In the genomic region with DNA sequence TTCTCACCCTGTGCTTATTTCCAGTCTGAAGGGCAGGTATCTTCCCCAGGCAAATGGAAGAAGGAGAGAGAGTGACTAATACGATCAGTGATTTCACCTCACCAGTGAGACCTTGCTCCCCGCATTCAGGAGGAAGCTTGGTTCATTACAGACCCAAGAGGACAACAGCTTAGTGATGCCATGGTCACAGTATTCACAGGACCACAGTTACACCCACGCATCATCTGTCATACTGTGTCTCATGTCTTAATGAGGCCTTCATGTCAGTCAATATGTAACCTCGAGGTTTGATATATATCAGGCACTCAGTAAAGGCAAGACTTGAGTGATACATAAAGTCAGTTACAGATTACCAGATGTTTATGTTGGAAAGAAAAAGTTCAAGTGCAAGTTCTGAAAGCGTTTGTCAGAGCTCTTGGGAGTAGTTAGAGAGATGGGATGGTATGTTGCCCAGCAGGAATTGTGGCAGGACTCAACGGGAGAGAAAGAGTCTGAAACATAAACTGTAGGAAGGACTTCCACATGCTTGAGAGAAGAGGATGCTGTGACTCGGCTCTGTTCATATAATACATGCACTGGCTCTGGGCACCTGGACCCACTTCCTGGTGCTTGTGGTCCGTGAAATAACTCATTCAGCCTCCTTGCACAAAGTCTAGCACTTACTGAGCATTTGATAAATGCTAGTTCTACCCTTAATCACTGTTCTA, we compare ENCODE assay signal across 18 cellular contexts. TPM values are rescaled to one million over a fixed set of nuclear protein-coding genes. Genes with fewer than 3 reads are reported as not detected.
DNase-seq lines count a peak whose midpoint lies in the region; ATAC-seq, FAIRE-seq and TF ChIP-seq lines count a peak whose summit lies in the region.
"Had no signal": no experiment of that assay in that cellular context is flagged by ENCODE, and none has a peak within 500 bp of the region (broad histone marks: within the 10 kb centered on the region; RNA-seq: fewer than 3 reads in every experiment).

No MANE protein-coding gene starts in this region.

- H3K27me3 Mint-ChIP-seq in activated CD8-positive, alpha-beta memory T cell treated with anti-CD3 and anti-CD28 coated beads, Interleukin-2, amount 10 ng/mL, durations not matched to agents 7 days and 5 days, result no peaks in the 10 kb centered on the region
- no peaks in the 10 kb centered on the region for H3K27me3 Mint-ChIP-seq in activated naive CD8-positive, alpha-beta T cell treated with anti-CD3 and anti-CD28 coated beads, Interleukin-2, amount 50 U/mL, for 24 hours
- H3K27me3 Mint-ChIP-seq in endothelial cell (ENCODE audit: unreplicated experiment), result peaks cover 4% of the 10 kb centered on the region
- H3K27me3 Mint-ChIP-seq: CD4-positive, alpha-beta memory T cell had no signal

- H3K9me3 ChIP-seq in hepatocyte (ENCODE audit: low read depth), result no peaks in the 10 kb centered on the region
- H3K9me3 ChIP-seq: esophagus squamous epithelium, heart right ventricle, mucosa of descending colon, sigmoid colon had no signal

- peaks cover 33% of the 10 kb centered on the region for H3K4me1 Mint-ChIP-seq in activated CD8-positive, alpha-beta memory T cell treated with anti-CD3 and anti-CD28 coated beads, Interleukin-2, amount 10 ng/mL, durations not matched to agents 7 days and 5 days
- H3K4me1 Mint-ChIP-seq in activated naive CD8-positive, alpha-beta T cell treated with anti-CD3 and anti-CD28 coated beads, Interleukin-2, amount 50 U/mL, for 24 hours, result peaks cover 14% of the 10 kb centered on the region
- H3K4me1 Mint-ChIP-seq in endothelial cell (ENCODE audit: unreplicated experiment), result peaks cover 13% of the 10 kb centered on the region

- H3K36me3 ChIP-seq in hepatocyte (replicated peaks; ENCODE audit: insufficient read depth, low read depth), result no peaks in the 10 kb centered on the region

- WGBS in hepatocyte (ENCODE audit: low lambda C conversion rate, missing lambda C conversion rate), result 93% methylated on average over 8 of the region's 8 CpGs

- no peak overlapping the region for H3K4me3 ChIP-seq in hepatocyte
- H3K4me3 ChIP-seq: esophagus squamous epithelium, heart right ventricle, mucosa of descending colon, PC-9, sigmoid colon had no signal

- no peaks in the 10 kb centered on the region for H4K20me1 ChIP-seq in hepatocyte (ENCODE audit: insufficient read depth, poor library complexity, severe bottlenecking)

- H3K27ac ChIP-seq in hepatocyte, result no peak overlapping the region
- H3K27ac ChIP-seq: esophagus squamous epithelium, heart right ventricle, PC-9, sigmoid colon had no signal

- H3K9me3 Mint-ChIP-seq in activated CD8-positive, alpha-beta memory T cell treated with anti-CD3 and anti-CD28 coated beads, Interleukin-2, amount 10 ng/mL, durations not matched to agents 7 days and 5 days (ENCODE audit: low read depth), result no peaks in the 10 kb centered on the region
- H3K9me3 Mint-ChIP-seq in activated naive CD8-positive, alpha-beta T cell treated with anti-CD3 and anti-CD28 coated beads, Interleukin-2, amount 50 U/mL, for 24 hours, result no peaks in the 10 kb centered on the region
- H3K9me3 Mint-ChIP-seq in endothelial cell (ENCODE audit: unreplicated experiment), result no peaks in the 10 kb centered on the region
- H3K9me3 Mint-ChIP-seq: CD4-positive, alpha-beta memory T cell had no signal

- H3K27ac Mint-ChIP-seq in activated CD8-positive, alpha-beta memory T cell treated with anti-CD3 and anti-CD28 coated beads, Interleukin-2, amount 10 ng/mL, durations not matched to agents 7 days and 5 days, result peak overlapping the region; percentile 29
- H3K27ac Mint-ChIP-seq in activated naive CD8-positive, alpha-beta T cell treated with anti-CD3 and anti-CD28 coated beads, Interleukin-2, amount 50 U/mL, for 24 hours, result peak overlapping the region; percentile 61
- no peak overlapping the region for H3K27ac Mint-ChIP-seq in endothelial cell (ENCODE audit: unreplicated experiment)

- no peak for TF ChIP-seq CTCF in hepatocyte (IDR thresholded peaks at IDR 0.05; ENCODE audit: poor library complexity)
- no peak for TF ChIP-seq CTCF in endothelial cell (IDR thresholded peaks at IDR 0.05; ENCODE audit: unreplicated experiment)

- no peaks in the 10 kb centered on the region for H3K9me2 ChIP-seq in hepatocyte (replicated peaks; ENCODE audit: insufficient read depth)

- no peaks in the 10 kb centered on the region for H3K79me2 ChIP-seq in hepatocyte

- H3K4me3 Mint-ChIP-seq in activated CD8-positive, alpha-beta memory T cell treated with anti-CD3 and anti-CD28 coated beads, Interleukin-2, amount 10 ng/mL, durations not matched to agents 7 days and 5 days, result no peak overlapping the region
- H3K4me3 Mint-ChIP-seq in activated naive CD8-positive, alpha-beta T cell treated with anti-CD3 and anti-CD28 coated beads, Interleukin-2, amount 50 U/mL, for 24 hours, result no peak overlapping the region
- H3K4me3 Mint-ChIP-seq in endothelial cell (ENCODE audit: unreplicated experiment), result no peak overlapping the region
- H3K4me3 Mint-ChIP-seq: CD4-positive, alpha-beta memory T cell had no signal

- no peak overlapping the region for H2AFZ ChIP-seq in hepatocyte
- H2AFZ ChIP-seq: PC-9 had no signal

- peak; percentile 50 for ATAC-seq in activated CD8-positive, alpha-beta memory T cell treated with anti-CD3 and anti-CD28 coated beads, Interleukin-2, amount 10 ng/mL, durations not matched to agents 7 days and 5 days
- ATAC-seq in activated naive CD8-positive, alpha-beta T cell treated with anti-CD3 and anti-CD28 coated beads, Interleukin-2, amount 50 U/mL, for 24 hours, result peak; percentile 79
- no peak for ATAC-seq in HG03520 (IDR thresholded peaks at IDR 0.05; ENCODE audit: unreplicated experiment)
- ATAC-seq: heart right ventricle, mucosa of descending colon had no signal

- H3K4me2 ChIP-seq in hepatocyte, result no peak overlapping the region
- H3K4me2 ChIP-seq: PC-9 had no signal

- DNase-seq in activated CD8-positive, alpha-beta memory T cell treated with anti-CD3 and anti-CD28 coated beads, Interleukin-2, amount 10 ng/mL, durations not matched to agents 7 days and 5 days, result peak; percentile 59
- DNase-seq in activated CD8-positive, alpha-beta memory T cell treated with anti-CD3 and anti-CD28 coated beads for 24 hours, result no peak
- peak; percentile 53 for DNase-seq in RCC 7860 (ENCODE audit: low spot score)
- DNase-seq in activated naive CD8-positive, alpha-beta T cell treated with anti-CD3 and anti-CD28 coated beads, Interleukin-2, amount 50 U/mL, for 24 hours, result peak; percentile 4
- DNase-seq in smooth muscle cell of the brain vasculature (ENCODE audit: low read depth, low spot score), result peak; percentile 36
- DNase-seq in hepatocyte (ENCODE audit: low spot score), result no peak
- DNase-seq in endothelial cell (ENCODE audit: low spot score), result no peak
- DNase-seq: CD4-positive, alpha-beta memory T cell; esophagus squamous epithelium; heart right ventricle; mucosa of descending colon; NCI-H1092; NCI-H748 treated with DMSO at 0.1 percent for 48 hours; PC-9; sigmoid colon; T-helper 9 cell had no signal

- H3K27me3 ChIP-seq in hepatocyte, result no peaks in the 10 kb centered on the region
- H3K27me3 ChIP-seq: esophagus squamous epithelium, heart right ventricle, sigmoid colon had no signal

- no peaks in the 10 kb centered on the region for H3K4me1 ChIP-seq in hepatocyte (ENCODE audit: insufficient read depth)
- H3K4me1 ChIP-seq: sigmoid colon had no signal

- peaks cover 61% of the 10 kb centered on the region for H3K36me3 Mint-ChIP-seq in activated CD8-positive, alpha-beta memory T cell treated with anti-CD3 and anti-CD28 coated beads, Interleukin-2, amount 10 ng/mL, durations not matched to agents 7 days and 5 days
- peaks cover 47% of the 10 kb centered on the region for H3K36me3 Mint-ChIP-seq in activated naive CD8-positive, alpha-beta T cell treated with anti-CD3 and anti-CD28 coated beads, Interleukin-2, amount 50 U/mL, for 24 hours (ENCODE audit: low read depth)
- H3K36me3 Mint-ChIP-seq in endothelial cell (ENCODE audit: low read depth, unreplicated experiment), result peaks cover 11% of the 10 kb centered on the region

- FAIRE-seq in RCC 7860 (lab: Jason Lieb, UNC), result no peak
- FAIRE-seq: keratinocyte had no signal

- CTCF ChIA-PET in activated CD8-positive, alpha-beta memory T cell treated with anti-CD3 and anti-CD28 coated beads, Interleukin-2, amount 10 ng/mL, durations not matched to agents 7 days and 5 days (lab: Charles Lee), result no interaction called here

RNA-seq across cellular contexts. Expression of gene GNPAT, which starts 33.3 kb away (rescaled TPM):
- 10 to 100 TPM; 38.5 to 45.8 TPM for total RNA-seq in activated CD8-positive, alpha-beta memory T cell treated with anti-CD3 and anti-CD28 coated beads, Interleukin-2, amount 10 ng/mL, durations not matched to agents 7 days and 5 days
- total RNA-seq in hepatocyte, result 63.9 and 71.6 TPM in 2 replicates
- polyA plus RNA-seq in hepatocyte, result 38.2 and 40.8 TPM in 2 replicates
- 47.1 TPM for total RNA-seq in endothelial cell (ENCODE audit: unreplicated experiment)

Comparison
In these comparisons a context has a peak if more than half of its experiments do, and no peak if none do; other contexts are left out.
1. DNase-seq: peak in activated CD8-positive, alpha-beta memory T cell treated with anti-CD3 and anti-CD28 coated beads, Interleukin-2, amount 10 ng/mL, durations not matched to agents 7 days and 5 days (single experiment), RCC 7860 (single experiment), activated naive CD8-positive, alpha-beta T cell treated with anti-CD3 and anti-CD28 coated beads, Interleukin-2, amount 50 U/mL, for 24 hours (single experiment) and smooth muscle cell of the brain vasculature (single experiment); none in activated CD8-positive, alpha-beta memory T cell treated with anti-CD3 and anti-CD28 coated beads for 24 hours (single experiment), hepatocyte (single experiment) and endothelial cell (single experiment).